ENCODE assay signal across 16 cellular contexts in genomic region chr9:120680579-120680978, GRCh38. TPM values are rescaled to one million over a fixed set of nuclear protein-coding genes. Genes with fewer than 3 reads are reported as not detected.
DNase-seq lines count a peak whose midpoint lies in the region; ATAC-seq and TF ChIP-seq lines count a peak whose summit lies in the region.
"Had no signal": no experiment of that assay in that cellular context is flagged by ENCODE, and none has a peak within 500 bp of the region (broad histone marks: within the 10 kb centered on the region; RNA-seq: fewer than 3 reads in every experiment).

No MANE protein-coding gene starts in this region.

- H3K4me3 ChIP-seq in IMR-90 (ENCODE audit: insufficient read depth, low read depth, low read length) (no peak overlapping the region), neuronal stem cell (ENCODE audit: low read length in 2 of 2) (no peak overlapping the region)
- H3K4me3 ChIP-seq: HAP-1 had no signal

- CTCF ChIA-PET in IMR-90 (lab: Yijun Ruan, JAX), result no interaction called here

- no peak overlapping the region for H2BK15ac ChIP-seq in IMR-90 (ENCODE audit: low read depth, low read length)
- H2BK15ac ChIP-seq in neuronal stem cell (ENCODE audit: low read length), result no peak overlapping the region
- no peak overlapping the region for H2BK15ac ChIP-seq in H9 (ENCODE audit: low read depth, low read length)

- no peaks in the 10 kb centered on the region for H3K27me3 Mint-ChIP-seq in dendritic cell treated with granulocyte-macrophage colony-stimulating factor and Interleukin-4, amounts not matched to agents 40 ng/mL and 50 ng/mL, for 4 days
- peaks cover 20% of the 10 kb centered on the region for H3K27me3 Mint-ChIP-seq in H9 (ENCODE audit: low read depth)
- H3K27me3 Mint-ChIP-seq: CD4-positive, alpha-beta memory T cell had no signal

- H2BK5ac ChIP-seq in IMR-90 (ENCODE audit: low read depth, low read length, poor library complexity, severe bottlenecking) (no peak overlapping the region), neuronal stem cell (ENCODE audit: low read length) (no peak overlapping the region), H9 (ENCODE audit: insufficient read length, low read length) (no peak overlapping the region)

- H3K18ac ChIP-seq in IMR-90 (ENCODE audit: low read depth, low read length) (no peak overlapping the region), neuronal stem cell (ENCODE audit: low read length) (no peak overlapping the region), H9 (ENCODE audit: insufficient read length, low read depth, low read length) (no peak overlapping the region)

- peak overlapping the region; percentile 31 for H3K27ac Mint-ChIP-seq in dendritic cell treated with granulocyte-macrophage colony-stimulating factor and Interleukin-4, amounts not matched to agents 40 ng/mL and 50 ng/mL, for 4 days
- H3K27ac Mint-ChIP-seq in H9, result no peak overlapping the region
- H3K27ac Mint-ChIP-seq: CD4-positive, alpha-beta memory T cell had no signal

- no peaks in the 10 kb centered on the region for H3K9me1 ChIP-seq in IMR-90 (ENCODE audit: insufficient read depth, low read length)

- no peaks in the 10 kb centered on the region for H3K23me2 ChIP-seq in H9 (ENCODE audit: insufficient read length, low read depth, low read length, poor library complexity, severe bottlenecking)

- ATAC-seq in IMR-90 (ENCODE audit: low read depth) (no peak), HG03460 (IDR thresholded peaks at IDR 0.05; ENCODE audit: unreplicated experiment) (no peak), HG03520 (IDR thresholded peaks at IDR 0.05; ENCODE audit: unreplicated experiment) (no peak)

- no peaks in the 10 kb centered on the region for H3K9me3 Mint-ChIP-seq in dendritic cell treated with granulocyte-macrophage colony-stimulating factor and Interleukin-4, amounts not matched to agents 40 ng/mL and 50 ng/mL, for 4 days
- H3K9me3 Mint-ChIP-seq in H9, result no peaks in the 10 kb centered on the region

- POLR2A ChIA-PET in IMR-90 (lab: Charles Lee; ENCODE audit: unreplicated experiment), result no interaction called here

- H2AFZ ChIP-seq in IMR-90 (replicated peaks; ENCODE audit: low read length, poor library complexity), result peak overlapping the region; percentile 3
- H2AFZ ChIP-seq in neuronal stem cell (ENCODE audit: low read length), result no peak overlapping the region
- H2AFZ ChIP-seq in H9 (ENCODE audit: low read length), result no peak overlapping the region

- H3T11ph ChIP-seq in H9 (ENCODE audit: low read length), result no peak overlapping the region

- intact Hi-C loops in IMR-90 (cut with micrococcal nuclease), result no loop called here
- intact Hi-C loops in dendritic cell treated with granulocyte-macrophage colony-stimulating factor and Interleukin-4, amounts not matched to agents 40 ng/mL and 50 ng/mL, for 4 days (cut with micrococcal nuclease), result no loop called here

- H3K4me2 ChIP-seq in IMR-90 (ENCODE audit: low read depth, low read length) (no peak overlapping the region), neuronal stem cell (ENCODE audit: insufficient read depth, low read length, poor library complexity, severe bottlenecking) (no peak overlapping the region), H9 (ENCODE audit: insufficient read depth, insufficient read length, low read length) (no peak overlapping the region)
- H3K4me2 ChIP-seq: KMS-11 had no signal

- H3K79me2 ChIP-seq in H9 (ENCODE audit: insufficient read depth, low read length), result no peaks in the 10 kb centered on the region

- WGBS in IMR-90 (ENCODE audit: extremely low coverage in 2 of 2, insufficient read length in 1 of 2), 2 experiments, result 100% methylated on average over 2 of the region's 4 CpGs; no CpG with 5 or more reads in 1 of the 2 experiments
- WGBS in neuronal stem cell (ENCODE audit: extremely low coverage in 2 of 2, insufficient read length in 2 of 2, insufficient replicate concordance in 1 of 2), 2 donors, result no CpG with 5 or more reads among the region's 4 CpGs
- no CpG with 5 or more reads among the region's 4 CpGs for WGBS in H9 (ENCODE audit: extremely low coverage, insufficient read length, low lambda C conversion rate)

- H2BK12ac ChIP-seq in neuronal stem cell (ENCODE audit: low read length) (no peak overlapping the region), H9 (ENCODE audit: insufficient read length, low read depth, low read length) (no peak overlapping the region)

- H3K56ac ChIP-seq in IMR-90 (ENCODE audit: extremely low read depth, insufficient read depth, low read length), result no peak overlapping the region
- H3K56ac ChIP-seq in H9 (ENCODE audit: insufficient read length, low read depth, low read length), result no peak overlapping the region

- H3K27ac ChIP-seq in IMR-90 (ENCODE audit: insufficient read depth, low read length) (no peak overlapping the region), neuronal stem cell (replicated peaks; ENCODE audit: low read length) (no peak overlapping the region), temporal lobe (ENCODE audit: low read depth, low read length) (peak overlapping the region; percentile 48), H9 (ENCODE audit: insufficient read length, low read depth, low read length) (no peak overlapping the region)
- H3K27ac ChIP-seq: C4-2B, KMS-11 had no signal

- TF ChIP-seq RAD21 in IMR-90 (IDR thresholded peaks at IDR 0.05; ENCODE audit: low read length), result no peak

- TF ChIP-seq CTCF in IMR-90 (conservative IDR thresholded peaks at IDR 0.05; ENCODE audit: low read depth, low read length), result no peak
- no peak for TF ChIP-seq CTCF in H9 (conservative IDR thresholded peaks at IDR 0.05)

- H3K14ac ChIP-seq in IMR-90 (replicated peaks; ENCODE audit: low read depth, low read length) (no peak overlapping the region), neuronal stem cell (ENCODE audit: low read length) (peak overlapping the region; percentile 57), H9 (ENCODE audit: insufficient read depth, low read length) (no peak overlapping the region; the same call in 1 of the 2 replicates)

- peaks cover under 1% of the 10 kb centered on the region for H3K36me3 Mint-ChIP-seq in dendritic cell treated with granulocyte-macrophage colony-stimulating factor and Interleukin-4, amounts not matched to agents 40 ng/mL and 50 ng/mL, for 4 days (ENCODE audit: low read depth)
- H3K36me3 Mint-ChIP-seq in H9 (ENCODE audit: insufficient read depth in 1 of 3, low read depth in 3 of 3), result no peaks in the 10 kb centered on the region

- no peak overlapping the region for H2BK20ac ChIP-seq in IMR-90 (ENCODE audit: low read depth, low read length)
- H2BK20ac ChIP-seq in H9 (ENCODE audit: low read depth, low read length, poor library complexity, severe bottlenecking), result no peak overlapping the region

- no peak overlapping the region; the same call in 1 of the 2 replicates for H4K91ac ChIP-seq in IMR-90 (ENCODE audit: insufficient read depth, low read depth, low read length)
- H4K91ac ChIP-seq in neuronal stem cell (ENCODE audit: low read depth, low read length, poor library complexity), result no peak overlapping the region
- H4K91ac ChIP-seq in H9 (ENCODE audit: insufficient read length, low read depth, low read length), result no peak overlapping the region

- H4K20me1 ChIP-seq in IMR-90 (ENCODE audit: insufficient read depth, low read length) (no peaks in the 10 kb centered on the region), H9 (ENCODE audit: control insufficient read depth, insufficient read depth, insufficient read length) (no peaks in the 10 kb centered on the region)

- H3K4me1 Mint-ChIP-seq in dendritic cell treated with granulocyte-macrophage colony-stimulating factor and Interleukin-4, amounts not matched to agents 40 ng/mL and 50 ng/mL, for 4 days (ENCODE audit: low read depth), result peaks cover 41% of the 10 kb centered on the region
- 0 out of 4 replicates have a peak, but pooled peaks cover 0 to 4% of the 10 kb centered on the region in 2 experiments for H3K4me1 Mint-ChIP-seq in H9

- H3K23ac ChIP-seq in IMR-90 (ENCODE audit: low read depth, low read length) (no peak overlapping the region), neuronal stem cell (ENCODE audit: low read depth, low read length, poor library complexity) (no peak overlapping the region), H9 (ENCODE audit: insufficient read length, low read depth, low read length) (no peak overlapping the region)

- H2AK9ac ChIP-seq in IMR-90 (replicated peaks; ENCODE audit: low read depth, low read length, poor library complexity), result no peak overlapping the region

- H3K79me1 ChIP-seq in IMR-90 (ENCODE audit: low read depth in 1 of 2, low read length in 2 of 2) (peaks cover 16 to 28% of the 10 kb centered on the region in 2 experiments; a peak in 3 of 4 replicates), neuronal stem cell (ENCODE audit: low read depth, low read length) (no peaks in the 10 kb centered on the region), H9 (ENCODE audit: insufficient read depth, low read depth, low read length, poor library complexity, severe bottlenecking) (no peaks in the 10 kb centered on the region)

- in situ Hi-C loops in IMR-90 (cut with MboI; ENCODE audit: low sequenced_read_pairs), result no loop called here

- H3K9me3 ChIP-seq in IMR-90 (ENCODE audit: control insufficient read depth, insufficient read depth, low read length) (no peaks in the 10 kb centered on the region), neuronal stem cell (replicated peaks in 1 of 2; ENCODE audit: control insufficient read depth in 2 of 2, insufficient read depth in 1 of 2, low read depth in 1 of 2, low read length in 2 of 2) (no peaks in the 10 kb centered on the region), H9 (ENCODE audit: control insufficient read depth, low read depth, low read length) (no peaks in the 10 kb centered on the region)
- H3K9me3 ChIP-seq: HAP-1 had no signal

- H3K36me3 ChIP-seq in IMR-90 (ENCODE audit: control insufficient read depth, insufficient read depth, low read length) (no peaks in the 10 kb centered on the region), neuronal stem cell (replicated peaks in 1 of 2; ENCODE audit: control insufficient read depth in 2 of 2, insufficient read depth in 2 of 2, low read length in 2 of 2) (no peaks in the 10 kb centered on the region)
- H3K36me3 ChIP-seq: HAP-1 had no signal

- H2BK120ac ChIP-seq in IMR-90 (ENCODE audit: low read depth, low read length) (no peak overlapping the region), neuronal stem cell (ENCODE audit: low read depth, low read length) (no peak overlapping the region), H9 (ENCODE audit: low read depth, low read length, poor library complexity, severe bottlenecking) (no peak overlapping the region)

- peaks cover 5% of the 10 kb centered on the region for H3K4me1 ChIP-seq in IMR-90 (ENCODE audit: control insufficient read depth, insufficient read depth, low read length)
- peaks cover 4 to 5% of the 10 kb centered on the region in 2 donors for H3K4me1 ChIP-seq in neuronal stem cell (ENCODE audit: control insufficient read depth in 2 of 2, insufficient read depth in 1 of 2, low read depth in 1 of 2, low read length in 2 of 2)
- no peaks in the 10 kb centered on the region for H3K4me1 ChIP-seq in H9 (ENCODE audit: insufficient read depth, low read length)

- DNase-seq in IMR-90 (no peak), neuronal stem cell (ENCODE audit: low spot score) (no peak), H9 (no peak)
- DNase-seq: AML-193; CD4-positive, alpha-beta memory T cell; DMS153; DMS79; GDM1; GOT3 had no signal

- H3K9ac ChIP-seq in IMR-90 (ENCODE audit: low read depth, low read length) (no peak overlapping the region), neuronal stem cell (ENCODE audit: low read depth, low read length, poor library complexity) (no peak overlapping the region), H9 (ENCODE audit: extremely low read depth, insufficient read length, low read length) (no peak overlapping the region)
- H3K9ac ChIP-seq: KMS-11 had no signal

- H3K4ac ChIP-seq in IMR-90 (ENCODE audit: low read depth, low read length), result no peak overlapping the region
- H3K4ac ChIP-seq in neuronal stem cell (ENCODE audit: low read length), result no peak overlapping the region
- no peak overlapping the region for H3K4ac ChIP-seq in H9 (ENCODE audit: low read depth, low read length)

- H3K4me3 Mint-ChIP-seq in dendritic cell treated with granulocyte-macrophage colony-stimulating factor and Interleukin-4, amounts not matched to agents 40 ng/mL and 50 ng/mL, for 4 days, result no peak overlapping the region
- H3K4me3 Mint-ChIP-seq in H9, result no peak overlapping the region
- H3K4me3 Mint-ChIP-seq: CD4-positive, alpha-beta memory T cell had no signal

- dilution Hi-C loops in IMR-90 (cut with HindIII; ENCODE audit: low sequenced_read_pairs, unreplicated experiment), result no loop called here

- no peak for TF ChIP-seq POLR2A in IMR-90 (IDR thresholded peaks at IDR 0.05; ENCODE audit: low read depth, low read length)

- H2AK5ac ChIP-seq in IMR-90 (ENCODE audit: low read depth, low read length), result no peak overlapping the region; the same call in 1 of the 2 replicates
- no peak overlapping the region for H2AK5ac ChIP-seq in neuronal stem cell (ENCODE audit: low read depth, low read length)
- no peak overlapping the region for H2AK5ac ChIP-seq in H9 (ENCODE audit: insufficient read length, low read length)

- no TSS peak for BruUV-seq in IMR-90 (replicated peaks; lab: Mats Ljungman, UMichigan)

- H3K27me3 ChIP-seq in IMR-90 (ENCODE audit: control insufficient read depth, insufficient read depth, low read length) (no peaks in the 10 kb centered on the region), neuronal stem cell (ENCODE audit: control insufficient read depth in 3 of 3, insufficient read depth in 3 of 3, low read depth in 1 of 3, low read length in 3 of 3) (no peaks in the 10 kb centered on the region), H9 (ENCODE audit: insufficient read depth, low read length) (no peaks in the 10 kb centered on the region)

- H4K5ac ChIP-seq in IMR-90 (ENCODE audit: low read depth, low read length) (no peak overlapping the region), H9 (ENCODE audit: insufficient read length, low read depth, low read length) (no peak overlapping the region)

- H4K8ac ChIP-seq in IMR-90 (ENCODE audit: low read depth in 2 of 2, low read length in 2 of 2) (no peak overlapping the region), neuronal stem cell (ENCODE audit: low read depth, low read length) (no peak overlapping the region), H9 (replicated peaks; ENCODE audit: insufficient read length, low read depth, low read length) (no peak overlapping the region)

RNA-seq across cellular contexts. Expression of gene MEGF9, which starts 33.7 kb away (rescaled TPM):
- total RNA-seq in IMR-90 (2012; rRNA removed) (3.4 and 4.7 TPM in 2 replicates), temporal lobe (59.5 TPM), H9 (2021) (0.94 and 0.99 TPM in 2 replicates)
- polyA plus RNA-seq in IMR-90 (2012; rRNA removed), result 3.0 and 3.4 TPM in 2 replicates
- polyA plus RNA-seq in IMR-90 (2012; cell fraction: cytosol; rRNA removed), result 1.4 and 1.7 TPM in 2 replicates
- polyA plus RNA-seq in IMR-90 (2012; cell fraction: nucleus; rRNA removed; ENCODE audit: low replicate concordance), result 0.83 and 3.0 TPM in 2 replicates
- 6.0 TPM for polyA plus RNA-seq in neuronal stem cell (2013, experiment 1 of 2)
- 5.9 TPM for polyA plus RNA-seq in neuronal stem cell (2013, experiment 2 of 2)

Comparison
In these comparisons a context has a peak if more than half of its experiments do, and no peak if none do; other contexts are left out.
1. RNA of gene MEGF9, which starts 33.7 kb away (total RNA-seq): 59.5 TPM in temporal lobe (single experiment); 3.4 to 4.7 TPM in IMR-90 and 0.94 to 0.99 TPM in H9; every median in the first group is over 10 times any median in the second.